In genomic region chr2:45610281-45611019, GRCh38 we compare ENCODE assay signal across 8 cellular contexts. TPM values are rescaled to one million over a fixed set of nuclear protein-coding genes. Genes with fewer than 3 reads are reported as not detected.
DNase-seq lines count a peak whose midpoint lies in the region; ATAC-seq and TF ChIP-seq lines count a peak whose summit lies in the region.

No MANE protein-coding gene starts in this region.

- peaks cover 27% of the 10 kb centered on the region for H3K4me1 Mint-ChIP-seq in neural crest cell

- ATAC-seq in GM21786 (IDR thresholded peaks at IDR 0.05; ENCODE audit: unreplicated experiment): peak; percentile 43
- peak; percentile 70 for ATAC-seq in foreskin keratinocyte

- H3K36me3 ChIP-seq in testis (ENCODE audit: low read depth, missing control alignments): no peaks in the 10 kb centered on the region

- 0 to 1% methylated on average over 23 of the region's 23 CpGs for WGBS in testis, 2 donors

- H3K27me3 ChIP-seq in foreskin keratinocyte (no peaks in the 10 kb centered on the region), testis (no peaks in the 10 kb centered on the region)

- H3K4me1 ChIP-seq in foreskin keratinocyte: peaks cover 17% of the 10 kb centered on the region
- peaks cover 15% of the 10 kb centered on the region for H3K4me1 ChIP-seq in testis

- no peaks in the 10 kb centered on the region for H3K27me3 Mint-ChIP-seq in neural crest cell (ENCODE audit: low read depth)

- peak; percentile 51 for DNase-seq in DMS79 (lab: John Stamatoyannopoulos, UW)
- DNase-seq in Jurkat, Clone E6-1 (ENCODE audit: low read depth, low spot score): no peak
- peak; percentile 76 for DNase-seq in RKO (ENCODE audit: low spot score)
- DNase-seq in activated effector memory CD4-positive, alpha-beta T cell treated with Interleukin-2 at 50 U/mL for 16 hours: peak; percentile 24
- DNase-seq in foreskin keratinocyte: peak; percentile 66 to 83
- DNase-seq in neural crest cell (ENCODE audit: low read depth, low spot score): peak; percentile 19
- DNase-seq in testis: peak; percentile 77

- intact Hi-C loops in testis (cut with DNase I; ENCODE audit: low total_unique reads): no loop called here

- H3K9me3 Mint-ChIP-seq in neural crest cell: no peaks in the 10 kb centered on the region

- H3K4me3 Mint-ChIP-seq in neural crest cell: peak overlapping the region; percentile 99

- H3K27ac Mint-ChIP-seq in neural crest cell (ENCODE audit: unreplicated experiment): peak overlapping the region; percentile 98

- H3K4me3 ChIP-seq in Jurkat, Clone E6-1 (ENCODE audit: low read length): peak overlapping the region; percentile 72
- H3K4me3 ChIP-seq in testis: peak overlapping the region; percentile 73 to 86

- TF ChIP-seq POLR2A in testis (IDR thresholded peaks at IDR 0.05): no peak

- no peaks in the 10 kb centered on the region for H3K9me3 ChIP-seq in testis

- H3K27ac ChIP-seq in foreskin keratinocyte: peak overlapping the region; percentile 82
- peak overlapping the region; percentile 89 to 90 for H3K27ac ChIP-seq in testis

- TF ChIP-seq CTCF in foreskin keratinocyte (conservative IDR thresholded peaks at IDR 0.05) (peak; percentile 68), neural crest cell (conservative IDR thresholded peaks at IDR 0.05) (peak; percentile 44), testis (IDR thresholded peaks at IDR 0.05) (no peak)

- H3K36me3 Mint-ChIP-seq in neural crest cell (ENCODE audit: low read depth): no peaks in the 10 kb centered on the region

RNA-seq across cellular contexts. Expression of gene SRBD1, which starts 0.6 kb away (rescaled TPM):
- 7.0 TPM for polyA plus RNA-seq in Jurkat, Clone E6-1 (2012; ENCODE audit: insufficient read depth, insufficient read length)
- total RNA-seq in foreskin keratinocyte (16.8 and 20.0 TPM in 2 replicates), neural crest cell (20.1 and 21.4 TPM in 2 replicates), testis (10 to 100 TPM; 27.8 to 29.7 TPM)
- polyA plus RNA-seq in foreskin keratinocyte (6.9 and 8.0 TPM in 2 replicates), testis (ENCODE audit: insufficient read depth, low read depth, low replicate concordance) (9.0 TPM)

RNA-seq across cellular contexts. Expression of gene PRKCE, which starts 41.0 kb away (rescaled TPM):
- 3.9 TPM for polyA plus RNA-seq in Jurkat, Clone E6-1 (2012; ENCODE audit: insufficient read depth, insufficient read length)
- total RNA-seq in foreskin keratinocyte: 2.5 and 2.6 TPM in 2 replicates
- polyA plus RNA-seq in foreskin keratinocyte: 0.56 and 0.93 TPM in 2 replicates
- total RNA-seq in neural crest cell: 15.6 and 15.9 TPM in 2 replicates
- 10 to 100 TPM; 33.1 to 35.8 TPM for total RNA-seq in testis
- 27.4 TPM for polyA plus RNA-seq in testis (ENCODE audit: insufficient read depth, low read depth, low replicate concordance)

Comparison
In these comparisons a context has a peak if more than half of its experiments do, and no peak if none do; other contexts are left out.
1. CTCF ChIP-seq: peak in foreskin keratinocyte (single experiment) and neural crest cell (single experiment); none in testis (0 of 3).